ENCODE assay signal across 10 cellular contexts in genomic region chr2:71481111-71481510, GRCh38.
"Had no signal": no experiment of that assay in that cellular context is flagged by ENCODE, and none has a peak within 500 bp of the region (broad histone marks: within the 10 kb centered on the region; RNA-seq: fewer than 3 reads in every experiment).

No MANE protein-coding gene starts in this region.

- DNase-seq: GM23248, GOT3, H7, HFFc6, IMR-90, KG1 had no signal

- H3K9me3 ChIP-seq: HAP-1 had no signal

- H3K4me1 ChIP-seq: HAP-1 had no signal

- H2AFZ ChIP-seq: GM23248 had no signal

- H3K36me3 ChIP-seq: HAP-1 had no signal

- H3K27ac ChIP-seq: GM23248, HL-60 had no signal

- FAIRE-seq: K562 had no signal

- ATAC-seq: HCT116, K562 had no signal

- H3K4me3 ChIP-seq: GM23248, HAP-1, K562 had no signal

- H3K9ac ChIP-seq: GM23248 had no signal
